8 cellular contexts compared by ENCODE assay signal in the genomic region with DNA sequence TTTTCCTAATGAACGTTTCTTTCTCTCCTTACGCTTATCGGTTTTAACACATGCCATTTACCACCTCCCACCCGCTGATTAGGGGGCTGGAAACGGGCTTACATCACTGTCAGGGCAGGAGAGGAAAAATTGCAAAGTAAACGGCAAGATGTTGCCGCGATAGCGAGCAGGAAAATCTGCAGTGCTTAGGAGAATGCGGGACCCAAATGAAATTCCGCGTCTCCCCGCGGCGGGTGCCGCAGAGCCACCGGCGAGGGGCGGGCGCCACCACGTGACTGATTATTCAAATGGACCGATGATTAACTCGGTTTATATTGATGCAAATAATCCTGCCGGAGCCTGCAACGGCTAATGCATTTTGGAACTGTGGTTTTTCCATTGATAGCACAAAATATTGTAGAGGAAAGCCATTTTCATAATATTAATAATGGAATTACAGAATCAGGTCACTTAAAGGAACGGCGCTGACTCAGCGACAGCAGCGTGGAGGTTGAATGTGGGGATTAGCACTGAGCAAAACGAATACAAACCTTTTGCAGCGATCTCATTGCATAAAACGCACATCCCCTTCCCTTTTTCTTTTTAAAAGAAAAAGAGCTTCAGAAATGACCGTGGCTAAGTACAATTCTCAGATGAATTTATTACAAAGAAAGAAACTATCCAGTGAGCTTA.
DNase-seq lines count a peak whose midpoint lies in the region; ATAC-seq, FAIRE-seq and TF ChIP-seq lines count a peak whose summit lies in the region.

No MANE protein-coding gene starts in this region.

- intact Hi-C loops in K562 (cut with micrococcal nuclease), result loop anchor here (1.0 kb wide), 1 partner anchor 37 kb away; no protein-coding TSS in a partner anchor

- peak overlapping the region; percentile 48 for H3K4me2 ChIP-seq in K562 (ENCODE audit: insufficient read depth, low read length)

- no peaks in the 10 kb centered on the region for H3K9me3 ChIP-seq in K562 (replicated peaks; ENCODE audit: control insufficient read depth, insufficient read depth, low read depth, low read length)

- H3K27me3 ChIP-seq in K562 (ENCODE audit: control insufficient read depth in 2 of 2, insufficient read depth in 2 of 2, low read length in 2 of 2), result peaks cover 0 to 5% of the 10 kb centered on the region in 2 experiments; a peak in 1 of 5 replicates

- peaks cover 3 to 9% of the 10 kb centered on the region in 2 experiments; a peak in 3 of 5 replicates for H3K4me1 ChIP-seq in K562 (replicated peaks in 1 of 2; ENCODE audit: control insufficient read depth in 2 of 2, insufficient read depth in 2 of 2, low read length in 2 of 2)

- no peaks in the 10 kb centered on the region for H3K9me1 ChIP-seq in K562 (ENCODE audit: control insufficient read depth, insufficient read depth, low read length)

- H3K9me3 Mint-ChIP-seq in natural killer cell treated with Interleukin-12 subunit alpha and Interleukin-12 subunit beta and Interleukin-15 and Interleukin-18, amount 100 ng/mL, for 72 hours, result no peaks in the 10 kb centered on the region

- peaks cover 3 to 9% of the 10 kb centered on the region in 2 donors for H3K4me1 Mint-ChIP-seq in natural killer cell treated with Interleukin-12 subunit alpha and Interleukin-12 subunit beta and Interleukin-15 and Interleukin-18, amount 100 ng/mL, for 72 hours (ENCODE audit: low read depth in 2 of 2)

- peak overlapping the region; percentile 22; the same call in 1 of the 2 replicates for H2AFZ ChIP-seq in K562 (ENCODE audit: low read depth, low read length)

- TF ChIP-seq EP300 in K562 (IDR thresholded peaks at IDR 0.05; ENCODE audit: low read length), result peak; percentile 72

- H3K27ac ChIP-seq in K562 (ENCODE audit: extremely low read depth, low read depth, low read length), result no peak overlapping the region

- DNase-seq in DMS53 (lab: John Stamatoyannopoulos, UW) (peak; percentile 81), MV-4-11 (lab: John Stamatoyannopoulos, UW) (peak; percentile 13), K562 (ENCODE audit: extremely low read depth in 1 of 4, low spot score in 3 of 4) (peak; percentile 56 to 70 (median 62)), iris pigment epithelial cell (ENCODE audit: low read depth) (peak; percentile 21), mesenteric fat pad (ENCODE audit: low spot score) (no peak)
- DNase-seq in stimulated activated CD8-positive, alpha-beta memory T cell treated with anti-CD3 and anti-CD28 coated beads, Interleukin-4, amount 100 ng/mL, for 48 hours, result peak; percentile 30
- no peak for DNase-seq in natural killer cell treated with Interleukin-12 subunit alpha and Interleukin-12 subunit beta and Interleukin-15 and Interleukin-18, amount 100 ng/mL, for 72 hours (ENCODE audit: low spot score)

- H3K36me3 ChIP-seq in K562 (ENCODE audit: control insufficient read depth, insufficient read depth, low read length), result no peaks in the 10 kb centered on the region

- H3K36me3 Mint-ChIP-seq in natural killer cell treated with Interleukin-12 subunit alpha and Interleukin-12 subunit beta and Interleukin-15 and Interleukin-18, amount 100 ng/mL, for 72 hours, result no peaks in the 10 kb centered on the region

- H4K20me1 ChIP-seq in K562 (replicated peaks; ENCODE audit: control insufficient read depth, insufficient read depth, low read length), result no peaks in the 10 kb centered on the region

- no peak overlapping the region for H3K27ac Mint-ChIP-seq in natural killer cell treated with Interleukin-12 subunit alpha and Interleukin-12 subunit beta and Interleukin-15 and Interleukin-18, amount 100 ng/mL, for 72 hours

- H3K9ac ChIP-seq in K562 (ENCODE audit: insufficient read depth in 1 of 2, low read depth in 2 of 2, low read length in 2 of 2), result peak overlapping the region in 1 of 2 experiments; percentile 54; a peak in 2 of 4 replicates

- CTCF ChIA-PET in K562 (lab: Yijun Ruan, JAX; ENCODE audit: low intra/inter-chr PET ratio), result no interaction called here

- in situ Hi-C loops in K562 (cut with MboI), result no loop called here

- TF ChIP-seq POLR2A in K562 (conservative IDR thresholded peaks at IDR 0.05), result no peak

- TF ChIP-seq CTCF in K562 (IDR thresholded peaks at IDR 0.05 in 2 of 3, conservative IDR thresholded peaks at IDR 0.05 in 1 of 3; ENCODE audit: insufficient read depth in 2 of 3, low read depth in 1 of 3, low read length in 3 of 3), result peak; percentile 55

- WGBS in K562 (ENCODE audit: insufficient coverage, low coverage, missing lambda C conversion rate), result under 1% methylated on average over 33 of the region's 33 CpGs

- peak; percentile 43 to 70; a peak in 3 of 4 replicates for TF ChIP-seq RAD21 in K562 (CRISPR knock-in tag; conservative IDR thresholded peaks at IDR 0.05 in 1 of 2, IDR thresholded peaks at IDR 0.05 in 1 of 2)

- ATAC-seq in K562 (peak; percentile 85), HG03097 (IDR thresholded peaks at IDR 0.05; ENCODE audit: low FRiP score, unreplicated experiment) (no peak)
- no peak for ATAC-seq in natural killer cell treated with Interleukin-12 subunit alpha and Interleukin-12 subunit beta and Interleukin-15 and Interleukin-18, amount 100 ng/mL, for 72 hours

- H3K79me2 ChIP-seq in K562 (ENCODE audit: control insufficient read depth, insufficient read depth, low read length), result no peaks in the 10 kb centered on the region

- peaks cover 39 to 45% of the 10 kb centered on the region in 2 donors for H3K27me3 Mint-ChIP-seq in natural killer cell treated with Interleukin-12 subunit alpha and Interleukin-12 subunit beta and Interleukin-15 and Interleukin-18, amount 100 ng/mL, for 72 hours

- POLR2A ChIA-PET in K562 (lab: Yijun Ruan, JAX), result no interaction called here

- no peak overlapping the region for H3K4me3 Mint-ChIP-seq in natural killer cell treated with Interleukin-12 subunit alpha and Interleukin-12 subunit beta and Interleukin-15 and Interleukin-18, amount 100 ng/mL, for 72 hours

- FAIRE-seq in K562 (lab: Jason Lieb, UNC), result no peak

- no TSS peak for BruUV-seq in K562 (replicated peaks; lab: Mats Ljungman, UMichigan)

- no peak overlapping the region for H3K4me3 ChIP-seq in K562

TF ChIP-seq in K562, 482 proteins besides CTCF, POLR2A, EP300 and RAD21 (continues in another document):
- no peak; the same call in 1 of the 2 replicates for TF ChIP-seq MTA3 (IDR thresholded peaks at IDR 0.05; ENCODE audit: borderline replicate concordance)
- peak; percentile 63 for TF ChIP-seq ATF7 (IDR thresholded peaks at IDR 0.05)
- TF ChIP-seq, protein P1, sequence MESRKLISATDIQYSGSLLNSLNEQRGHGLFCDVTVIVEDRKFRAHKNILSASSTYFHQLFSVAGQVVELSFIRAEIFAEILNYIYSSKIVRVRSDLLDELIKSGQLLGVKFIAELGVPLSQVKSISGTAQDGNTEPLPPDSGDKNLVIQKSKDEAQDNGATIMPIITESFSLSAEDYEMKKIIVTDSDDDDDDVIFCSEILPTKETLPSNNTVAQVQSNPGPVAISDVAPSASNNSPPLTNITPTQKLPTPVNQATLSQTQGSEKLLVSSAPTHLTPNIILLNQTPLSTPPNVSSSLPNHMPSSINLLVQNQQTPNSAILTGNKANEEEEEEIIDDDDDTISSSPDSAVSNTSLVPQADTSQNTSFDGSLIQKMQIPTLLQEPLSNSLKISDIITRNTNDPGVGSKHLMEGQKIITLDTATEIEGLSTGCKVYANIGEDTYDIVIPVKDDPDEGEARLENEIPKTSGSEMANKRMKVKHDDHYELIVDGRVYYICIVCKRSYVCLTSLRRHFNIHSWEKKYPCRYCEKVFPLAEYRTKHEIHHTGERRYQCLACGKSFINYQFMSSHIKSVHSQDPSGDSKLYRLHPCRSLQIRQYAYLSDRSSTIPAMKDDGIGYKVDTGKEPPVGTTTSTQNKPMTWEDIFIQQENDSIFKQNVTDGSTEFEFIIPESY (CRISPR knock-in tag; IDR thresholded peaks at IDR 0.05), result no peak
- no peak for TF ChIP-seq PRPF4 (IDR thresholded peaks at IDR 0.05; ENCODE audit: insufficient read depth, low read depth, low read length, poor library complexity, severe bottlenecking)
- TF ChIP-seq, protein P2, sequence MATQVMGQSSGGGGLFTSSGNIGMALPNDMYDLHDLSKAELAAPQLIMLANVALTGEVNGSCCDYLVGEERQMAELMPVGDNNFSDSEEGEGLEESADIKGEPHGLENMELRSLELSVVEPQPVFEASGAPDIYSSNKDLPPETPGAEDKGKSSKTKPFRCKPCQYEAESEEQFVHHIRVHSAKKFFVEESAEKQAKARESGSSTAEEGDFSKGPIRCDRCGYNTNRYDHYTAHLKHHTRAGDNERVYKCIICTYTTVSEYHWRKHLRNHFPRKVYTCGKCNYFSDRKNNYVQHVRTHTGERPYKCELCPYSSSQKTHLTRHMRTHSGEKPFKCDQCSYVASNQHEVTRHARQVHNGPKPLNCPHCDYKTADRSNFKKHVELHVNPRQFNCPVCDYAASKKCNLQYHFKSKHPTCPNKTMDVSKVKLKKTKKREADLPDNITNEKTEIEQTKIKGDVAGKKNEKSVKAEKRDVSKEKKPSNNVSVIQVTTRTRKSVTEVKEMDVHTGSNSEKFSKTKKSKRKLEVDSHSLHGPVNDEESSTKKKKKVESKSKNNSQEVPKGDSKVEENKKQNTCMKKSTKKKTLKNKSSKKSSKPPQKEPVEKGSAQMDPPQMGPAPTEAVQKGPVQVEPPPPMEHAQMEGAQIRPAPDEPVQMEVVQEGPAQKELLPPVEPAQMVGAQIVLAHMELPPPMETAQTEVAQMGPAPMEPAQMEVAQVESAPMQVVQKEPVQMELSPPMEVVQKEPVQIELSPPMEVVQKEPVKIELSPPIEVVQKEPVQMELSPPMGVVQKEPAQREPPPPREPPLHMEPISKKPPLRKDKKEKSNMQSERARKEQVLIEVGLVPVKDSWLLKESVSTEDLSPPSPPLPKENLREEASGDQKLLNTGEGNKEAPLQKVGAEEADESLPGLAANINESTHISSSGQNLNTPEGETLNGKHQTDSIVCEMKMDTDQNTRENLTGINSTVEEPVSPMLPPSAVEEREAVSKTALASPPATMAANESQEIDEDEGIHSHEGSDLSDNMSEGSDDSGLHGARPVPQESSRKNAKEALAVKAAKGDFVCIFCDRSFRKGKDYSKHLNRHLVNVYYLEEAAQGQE (CRISPR knock-in tag; IDR thresholded peaks at IDR 0.05; ENCODE audit: low read depth), result no peak
- TF ChIP-seq LCOR (CRISPR knock-in tag; IDR thresholded peaks at IDR 0.05), result no peak
- TF ChIP-seq, protein P3, sequence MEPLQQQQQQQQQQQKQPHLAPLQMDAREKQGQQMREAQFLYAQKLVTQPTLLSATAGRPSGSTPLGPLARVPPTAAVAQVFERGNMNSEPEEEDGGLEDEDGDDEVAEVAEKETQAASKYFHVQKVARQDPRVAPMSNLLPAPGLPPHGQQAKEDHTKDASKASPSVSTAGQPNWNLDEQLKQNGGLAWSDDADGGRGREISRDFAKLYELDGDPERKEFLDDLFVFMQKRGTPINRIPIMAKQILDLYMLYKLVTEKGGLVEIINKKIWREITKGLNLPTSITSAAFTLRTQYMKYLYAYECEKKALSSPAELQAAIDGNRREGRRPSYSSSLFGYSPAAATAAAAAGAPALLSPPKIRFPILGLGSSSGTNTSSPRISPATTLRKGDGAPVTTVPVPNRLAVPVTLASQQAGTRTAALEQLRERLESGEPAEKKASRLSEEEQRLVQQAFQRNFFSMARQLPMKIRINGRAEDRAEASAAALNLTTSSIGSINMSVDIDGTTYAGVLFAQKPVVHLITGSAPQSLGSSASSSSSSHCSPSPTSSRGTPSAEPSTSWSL (CRISPR knock-in tag; IDR thresholded peaks at IDR 0.05; ENCODE audit: borderline replicate concordance), result no peak
- TF ChIP-seq CTBP1 (IDR thresholded peaks at IDR 0.05; ENCODE audit: borderline replicate concordance), result no peak

Comparison
In these comparisons a context has a peak if more than half of its experiments do, and no peak if none do; other contexts are left out.
1. DNase-seq: peak in DMS53 (single experiment), MV-4-11 (single experiment), K562 (4 of 4), iris pigment epithelial cell (single experiment) and stimulated activated CD8-positive, alpha-beta memory T cell treated with anti-CD3 and anti-CD28 coated beads, Interleukin-4, amount 100 ng/mL, for 48 hours (single experiment); none in mesenteric fat pad (single experiment) and natural killer cell treated with Interleukin-12 subunit alpha and Interleukin-12 subunit beta and Interleukin-15 and Interleukin-18, amount 100 ng/mL, for 72 hours (single experiment).